ENCODE assay signal across 8 cellular contexts in the genomic region with DNA sequence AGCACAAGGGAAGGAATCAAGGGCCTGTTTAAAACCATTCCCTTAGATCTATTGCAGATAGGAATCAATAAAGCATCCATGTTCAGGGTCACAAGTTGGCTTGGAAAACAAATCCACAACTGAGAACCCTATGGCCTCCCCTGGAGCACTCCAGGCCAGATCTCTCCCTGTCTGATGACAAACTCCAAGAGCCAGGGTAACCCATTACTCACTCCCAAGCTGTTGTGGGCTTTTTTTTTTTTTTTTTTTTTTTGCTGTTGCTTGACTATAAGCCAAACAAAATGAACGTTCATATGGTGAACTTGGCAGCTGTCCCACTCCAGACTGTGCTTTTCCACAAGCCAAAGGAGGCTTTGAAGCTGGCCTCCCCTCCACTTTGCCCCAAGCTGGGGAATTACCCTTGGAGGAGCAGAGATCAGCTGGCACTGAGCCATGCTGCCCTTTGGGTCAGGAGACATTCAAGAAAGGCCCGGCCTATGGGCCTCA. TPM values are rescaled to one million over a fixed set of nuclear protein-coding genes. Genes with fewer than 3 reads are reported as not detected.
A peak's percentile ranks its signal among the peaks of the same experiment; 100 is the strongest.
DNase-seq lines count a peak whose midpoint lies in the region; ATAC-seq and TF ChIP-seq lines count a peak whose summit lies in the region.

No MANE protein-coding gene starts in this region.

- H3K36me3 ChIP-seq in mucosa of descending colon (ENCODE audit: low read depth), result no peaks in the 10 kb centered on the region

- no peak overlapping the region for H3K4me3 ChIP-seq in mucosa of descending colon

- no peak for TF ChIP-seq CTCF in mucosa of descending colon (IDR thresholded peaks at IDR 0.05)

- ATAC-seq in mucosa of descending colon (no peak), HG03196 (IDR thresholded peaks at IDR 0.05; ENCODE audit: unreplicated experiment) (no peak)

- DNase-seq in DMS153 (lab: John Stamatoyannopoulos, UW) (peak; percentile 39), NCI-H2171 treated with DMSO at 0.1 percent for 48 hours (lab: John Stamatoyannopoulos, UW) (peak; percentile 97), cerebellar cortex (ENCODE audit: low spot score) (peak; percentile 55), mucosa of descending colon (peak in 2 of 3 donors; percentile 12 to 26), hepatic stellate cell (ENCODE audit: low spot score) (no peak), SIG-M5 treated with dmso at 0.1 percent for 504 hours (lab: John Stamatoyannopoulos, UW; ENCODE audit: unreplicated experiment) (no peak)
- DNase-seq in activated naive CD4-positive, alpha-beta T cell treated with anti-CD3 and anti-CD28 coated beads, Interleukin-2, amount 50 U/mL, for 16 hours, result no peak

- H3K4me1 ChIP-seq in mucosa of descending colon (ENCODE audit: low read depth), result peaks cover 3% of the 10 kb centered on the region

- no peaks in the 10 kb centered on the region for H3K9me3 ChIP-seq in mucosa of descending colon

- intact Hi-C loops in mucosa of descending colon (cut with DNase I, micrococcal nuclease), result no loop called here

RNA-seq across cellular contexts. Expression of gene VAV3, which starts 35.7 kb away (rescaled TPM):
- 100 to 1,000 TPM in 2 of 3 donors, 10 to 100 TPM in 1; 41.3 to 142 (median 101) TPM for total RNA-seq in mucosa of descending colon

Comparison
In these comparisons a context has a peak if more than half of its experiments do, and no peak if none do; other contexts are left out.
1. DNase-seq: peak in DMS153 (single experiment), NCI-H2171 treated with DMSO at 0.1 percent for 48 hours (single experiment), cerebellar cortex (single experiment) and mucosa of descending colon (2 of 3); none in hepatic stellate cell (single experiment), SIG-M5 treated with dmso at 0.1 percent for 504 hours (single experiment) and activated naive CD4-positive, alpha-beta T cell treated with anti-CD3 and anti-CD28 coated beads, Interleukin-2, amount 50 U/mL, for 16 hours (single experiment).